Comparison of ENCODE assay signal across 1 cellular context in the genomic region with DNA sequence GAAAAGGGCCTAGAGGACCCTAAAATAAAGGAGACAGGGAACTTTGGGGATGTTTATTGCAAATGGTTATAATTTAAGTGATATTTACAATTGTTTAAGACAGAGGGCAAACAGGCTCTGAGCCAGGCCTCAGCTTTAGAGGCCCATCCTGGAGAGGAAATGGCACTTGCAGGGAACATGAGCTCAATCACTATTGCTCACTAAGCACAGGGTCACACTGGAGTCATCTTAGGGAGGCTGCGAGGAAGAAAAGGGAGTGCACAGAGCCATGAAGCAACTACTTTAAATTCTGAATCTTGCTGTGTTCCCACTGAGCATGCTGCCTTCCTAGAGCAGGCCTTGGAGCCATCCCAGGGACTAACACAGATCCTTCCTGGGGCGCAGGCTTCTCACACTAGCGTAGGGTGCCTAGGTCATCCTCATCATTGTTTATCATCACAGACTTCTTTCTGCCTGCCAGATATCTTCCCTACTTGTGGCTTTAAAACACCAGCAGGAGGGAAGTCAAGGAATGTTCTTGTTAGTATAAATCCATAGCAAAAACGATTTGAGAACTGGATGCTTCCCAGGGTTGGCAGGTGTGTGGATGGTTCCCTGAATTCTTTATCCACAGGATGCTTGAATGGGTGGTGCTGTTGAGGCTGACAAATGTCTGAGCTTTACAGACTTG.
TF ChIP-seq lines count a peak whose summit lies in the region.

No MANE protein-coding gene starts in this region.

TF ChIP-seq in IMR-90, 13 proteins besides CTCF, POLR2A, EP300 and RAD21:
- no peak for TF ChIP-seq MAFK (IDR thresholded peaks at IDR 0.05; ENCODE audit: low read depth, low read length)
- no peak for TF ChIP-seq RCOR1 (IDR thresholded peaks at IDR 0.05; ENCODE audit: insufficient replicate concordance, low read length)
- no peak for TF ChIP-seq SMC3 (IDR thresholded peaks at IDR 0.05; ENCODE audit: low read depth, low read length)
- TF ChIP-seq, protein P1, sequence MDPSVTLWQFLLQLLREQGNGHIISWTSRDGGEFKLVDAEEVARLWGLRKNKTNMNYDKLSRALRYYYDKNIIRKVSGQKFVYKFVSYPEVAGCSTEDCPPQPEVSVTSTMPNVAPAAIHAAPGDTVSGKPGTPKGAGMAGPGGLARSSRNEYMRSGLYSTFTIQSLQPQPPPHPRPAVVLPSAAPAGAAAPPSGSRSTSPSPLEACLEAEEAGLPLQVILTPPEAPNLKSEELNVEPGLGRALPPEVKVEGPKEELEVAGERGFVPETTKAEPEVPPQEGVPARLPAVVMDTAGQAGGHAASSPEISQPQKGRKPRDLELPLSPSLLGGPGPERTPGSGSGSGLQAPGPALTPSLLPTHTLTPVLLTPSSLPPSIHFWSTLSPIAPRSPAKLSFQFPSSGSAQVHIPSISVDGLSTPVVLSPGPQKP (IDR thresholded peaks at IDR 0.05; ENCODE audit: borderline replicate concordance, low read depth, low read length) = no peak
- no peak for TF ChIP-seq MXI1 (IDR thresholded peaks at IDR 0.05; ENCODE audit: borderline replicate concordance, low read depth, low read length)
- no peak for TF ChIP-seq MAZ (IDR thresholded peaks at IDR 0.05; ENCODE audit: borderline replicate concordance, low read depth, low read length)
- TF ChIP-seq FOS (IDR thresholded peaks at IDR 0.05; ENCODE audit: low read depth, low read length) = no peak
- no peak for TF ChIP-seq CEBPB (IDR thresholded peaks at IDR 0.05; ENCODE audit: low read depth, low read length)
- TF ChIP-seq, protein P2, sequence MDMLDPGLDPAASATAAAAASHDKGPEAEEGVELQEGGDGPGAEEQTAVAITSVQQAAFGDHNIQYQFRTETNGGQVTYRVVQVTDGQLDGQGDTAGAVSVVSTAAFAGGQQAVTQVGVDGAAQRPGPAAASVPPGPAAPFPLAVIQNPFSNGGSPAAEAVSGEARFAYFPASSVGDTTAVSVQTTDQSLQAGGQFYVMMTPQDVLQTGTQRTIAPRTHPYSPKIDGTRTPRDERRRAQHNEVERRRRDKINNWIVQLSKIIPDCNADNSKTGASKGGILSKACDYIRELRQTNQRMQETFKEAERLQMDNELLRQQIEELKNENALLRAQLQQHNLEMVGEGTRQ (IDR thresholded peaks at IDR 0.05; ENCODE audit: low read depth, low read length) = no peak
- TF ChIP-seq RFX5 (IDR thresholded peaks at IDR 0.05; ENCODE audit: low read depth, low read length) = no peak
- TF ChIP-seq BHLHE40 (IDR thresholded peaks at IDR 0.05; ENCODE audit: low read depth, low read length) = no peak
- no peak for TF ChIP-seq CHD1 (IDR thresholded peaks at IDR 0.05; ENCODE audit: low read depth, low read length)
- TF ChIP-seq NFE2L2 (IDR thresholded peaks at IDR 0.05; ENCODE audit: low read depth, low read length) = no peak
